ENCODE assay signal across 8 cellular contexts in genomic region chr6:116254297-116254724, GRCh38. TPM values are rescaled to one million over a fixed set of nuclear protein-coding genes. Genes with fewer than 3 reads are reported as not detected.
DNase-seq lines count a peak whose midpoint lies in the region; ATAC-seq, FAIRE-seq and TF ChIP-seq lines count a peak whose summit lies in the region.

No MANE protein-coding gene starts in this region.

- H4K20me1 ChIP-seq in astrocyte (ENCODE audit: insufficient read depth, low read length): peaks cover 4% of the 10 kb centered on the region

- ATAC-seq in GM18870 (IDR thresholded peaks at IDR 0.05; ENCODE audit: unreplicated experiment): peak; percentile 34
- ATAC-seq in HG03060 (IDR thresholded peaks at IDR 0.05; ENCODE audit: low read depth, unreplicated experiment): peak; percentile 14

- H3K4me1 ChIP-seq in astrocyte (ENCODE audit: insufficient read depth, low read length) (peaks cover 41% of the 10 kb centered on the region), mononuclear cell (ENCODE audit: insufficient read depth, low read length) (peaks cover 29% of the 10 kb centered on the region)

- peak overlapping the region; percentile 91 for H3K4me3 ChIP-seq in astrocyte (ENCODE audit: insufficient read depth, low read depth, low read length)
- H3K4me3 ChIP-seq in mononuclear cell (ENCODE audit: low read length): peak overlapping the region; percentile 75

- H3K36me3 Mint-ChIP-seq in astrocyte (ENCODE audit: low read depth, unreplicated experiment): no peaks in the 10 kb centered on the region

- no peak overlapping the region for H3K27ac Mint-ChIP-seq in astrocyte (ENCODE audit: unreplicated experiment)

- H3K27me3 ChIP-seq in astrocyte (ENCODE audit: insufficient read depth, low read length) (no peaks in the 10 kb centered on the region), mononuclear cell (ENCODE audit: insufficient read depth, low read length) (no peaks in the 10 kb centered on the region)

- H3K27me3 Mint-ChIP-seq in astrocyte (ENCODE audit: low read depth, unreplicated experiment): no peaks in the 10 kb centered on the region

- DNase-seq in astrocyte (ENCODE audit: low read depth): no peak
- DNase-seq in OCI-M1 (lab: John Stamatoyannopoulos, UW): no peak
- DNase-seq in ureter (ENCODE audit: low spot score): no peak
- no peak for DNase-seq in RPMI8226
- DNase-seq in anterior cingulate cortex (lab: John Stamatoyannopoulos, UW): no peak

- peak overlapping the region; percentile 96 for H3K9ac ChIP-seq in astrocyte (ENCODE audit: low read length)

- H3K4me2 ChIP-seq in astrocyte (ENCODE audit: low read length): peak overlapping the region; percentile 85

- no peaks in the 10 kb centered on the region for H3K36me3 ChIP-seq in astrocyte (ENCODE audit: insufficient read depth, low read length)

- H3K4me3 Mint-ChIP-seq in astrocyte (ENCODE audit: unreplicated experiment): no peak overlapping the region

- no peaks in the 10 kb centered on the region for H3K9me3 ChIP-seq in astrocyte (ENCODE audit: insufficient read depth, low read depth, low read length)
- H3K9me3 ChIP-seq in mononuclear cell (ENCODE audit: low read depth, low read length): no peaks in the 10 kb centered on the region

- peaks cover 20% of the 10 kb centered on the region for H3K4me1 Mint-ChIP-seq in astrocyte (ENCODE audit: low read depth, unreplicated experiment)

- peak overlapping the region; percentile 98 for H3K27ac ChIP-seq in astrocyte (ENCODE audit: low read depth, low read length)

- TF ChIP-seq CTCF in astrocyte (IDR thresholded peaks at IDR 0.05; ENCODE audit: insufficient read depth, low read depth, low read length): no peak

- peaks cover 2% of the 10 kb centered on the region for H3K9me3 Mint-ChIP-seq in astrocyte (ENCODE audit: unreplicated experiment)

- peaks cover 59% of the 10 kb centered on the region for H3K79me2 ChIP-seq in astrocyte (ENCODE audit: insufficient read depth, low read length)

- FAIRE-seq in astrocyte (lab: Jason Lieb, UNC): no peak

- H2AFZ ChIP-seq in astrocyte (ENCODE audit: low read depth, low read length): no peak overlapping the region

RNA-seq across cellular contexts. Expression of gene TSPYL4, which starts 0.4 kb away (rescaled TPM):
- total RNA-seq in astrocyte: 22.2 and 25.8 TPM in 2 replicates
- total RNA-seq in mononuclear cell: 39.8 TPM
- 26.1 TPM for total RNA-seq in ureter

RNA-seq across cellular contexts. Expression of gene TSPYL1, which starts 25.4 kb away (rescaled TPM):
- total RNA-seq in astrocyte (87.8 and 91.7 TPM in 2 replicates), mononuclear cell (179 TPM), ureter (118 TPM)
